Comparison of ENCODE assay signal across 8 cellular contexts in genomic region chr19:16111909-16112752, GRCh38. TPM values are rescaled to one million over a fixed set of nuclear protein-coding genes. Genes with fewer than 3 reads are reported as not detected.
DNase-seq lines count a peak whose midpoint lies in the region; ATAC-seq, FAIRE-seq and TF ChIP-seq lines count a peak whose summit lies in the region.

No MANE protein-coding gene starts in this region.

- H3K9me3 ChIP-seq in RWPE2 (ENCODE audit: severe bottlenecking) (no peaks in the 10 kb centered on the region), fibroblast of lung (ENCODE audit: control insufficient read depth, insufficient read depth, low read depth, low read length) (no peaks in the 10 kb centered on the region), psoas muscle (no peaks in the 10 kb centered on the region)

- H3K27ac ChIP-seq in RWPE2 (ENCODE audit: poor library complexity, severe bottlenecking) = peak overlapping the region; percentile 67
- H3K27ac ChIP-seq in fibroblast of lung (ENCODE audit: insufficient read depth, low read length) = peak overlapping the region; percentile 91
- peak overlapping the region; percentile 83 for H3K27ac ChIP-seq in psoas muscle

- H3K4me3 ChIP-seq in RWPE2 (ENCODE audit: severe bottlenecking) = peak overlapping the region; percentile 96
- H3K4me3 ChIP-seq in fibroblast of lung (replicated peaks in 1 of 4; ENCODE audit: control extremely low read depth in 1 of 4, insufficient read depth in 1 of 4, low read depth in 3 of 4, low read length in 4 of 4) = peak overlapping the region; percentile 76 to 100 (median 98)
- H3K4me3 ChIP-seq in psoas muscle = peak overlapping the region; percentile 66

- intact Hi-C loops in psoas muscle (cut with DNase I) = loop anchor here in 1 of 2 donors (2.0 to 5.0 kb wide), 3 partner anchors 70 to 85 kb away; partner anchors contain the start of gene AP1M1

- 3 to 5% (median 3%) methylated on average over 33 to 37 of the region's 37 CpGs for WGBS in psoas muscle, 3 donors

- H3K27me3 ChIP-seq in RWPE2 (ENCODE audit: insufficient read depth, poor library complexity, severe bottlenecking) = no peaks in the 10 kb centered on the region
- H3K27me3 ChIP-seq in fibroblast of lung (ENCODE audit: control insufficient read depth, insufficient read depth, low read length) = no peaks in the 10 kb centered on the region
- no peaks in the 10 kb centered on the region for H3K27me3 ChIP-seq in psoas muscle (ENCODE audit: insufficient read depth in 3 of 3, low read length in 2 of 3)

- H3K36me3 ChIP-seq in RWPE2 (ENCODE audit: low read depth) (peaks cover 34% of the 10 kb centered on the region), fibroblast of lung (ENCODE audit: control insufficient read depth, insufficient read depth, low read length) (peaks cover 4% of the 10 kb centered on the region), psoas muscle (ENCODE audit: insufficient read depth in 1 of 2, low read depth in 1 of 2) (no peaks in the 10 kb centered on the region)

- ATAC-seq in RWPE2 (ENCODE audit: low read depth) = no peak
- ATAC-seq in psoas muscle = peak in 1 of 4 donors; percentile 6
- no peak for ATAC-seq in HG02885 (IDR thresholded peaks at IDR 0.05; ENCODE audit: poor library complexity, unreplicated experiment)
- no peak for ATAC-seq in GM19395 (IDR thresholded peaks at IDR 0.05; ENCODE audit: unreplicated experiment)

- H3K79me2 ChIP-seq in fibroblast of lung (ENCODE audit: control insufficient read depth, insufficient read depth, low read length) = peaks cover 34% of the 10 kb centered on the region

- TF ChIP-seq POLR2A in GM12892 (IDR thresholded peaks at IDR 0.05; ENCODE audit: low read depth, low read length) = peak; percentile 81

- FAIRE-seq in GM12892 (lab: Jason Lieb, UNC) = no peak

- peak overlapping the region; percentile 85 for H3K4me2 ChIP-seq in fibroblast of lung (ENCODE audit: extremely low read depth, insufficient read depth, low read length)

- peak overlapping the region; percentile 94 for H3K9ac ChIP-seq in fibroblast of lung (ENCODE audit: insufficient read depth, low read length)

- DNase-seq in GM12892 (ENCODE audit: insufficient read length) (no peak), RWPE2 (ENCODE audit: low spot score) (no peak), fibroblast of lung (ENCODE audit: low read depth in 2 of 2) (no peak), psoas muscle (peak in 1 of 2 donors; percentile 20), activated gamma-delta T cell treated with Interleukin-2 at 50 U/mL for 16 hours (no peak)
- DNase-seq in NK-92 treated with Interleukin-12 subunit alpha and Interleukin-12 subunit beta, amount 100 ng/mL, for 24 hours (lab: John Stamatoyannopoulos, UW) = no peak

- TF ChIP-seq CTCF in RWPE2 (IDR thresholded peaks at IDR 0.05; ENCODE audit: poor library complexity, severe bottlenecking) = no peak
- no peak for TF ChIP-seq CTCF in fibroblast of lung (conservative IDR thresholded peaks at IDR 0.05 in 1 of 2, IDR thresholded peaks at IDR 0.05 in 1 of 2; ENCODE audit: low read depth in 1 of 2, low read length in 2 of 2)
- no peak for TF ChIP-seq CTCF in psoas muscle (IDR thresholded peaks at IDR 0.05)

- peak overlapping the region; percentile 98 for H2AFZ ChIP-seq in fibroblast of lung (ENCODE audit: low read length)

- no peaks in the 10 kb centered on the region for H4K20me1 ChIP-seq in fibroblast of lung (ENCODE audit: control insufficient read depth, extremely low read depth, insufficient read depth, low read length)

- H3K4me1 ChIP-seq in RWPE2 (ENCODE audit: insufficient read depth, poor library complexity, severe bottlenecking) = peaks cover 5% of the 10 kb centered on the region
- H3K4me1 ChIP-seq in fibroblast of lung (ENCODE audit: control insufficient read depth, extremely low read depth, insufficient read depth, low read length) = peaks cover 9% of the 10 kb centered on the region
- H3K4me1 ChIP-seq in psoas muscle = peaks cover 12% of the 10 kb centered on the region

RNA-seq across cellular contexts. Expression of gene RAB8A, which starts 0.4 kb away (rescaled TPM):
- polyA plus RNA-seq in GM12892 (2012; ENCODE audit: missing spikeins) = 158 TPM
- 47.5 and 77.6 TPM in 2 replicates for total RNA-seq in fibroblast of lung
- polyA plus RNA-seq in fibroblast of lung = 104 and 128 TPM in 2 replicates
- polyA plus RNA-seq in fibroblast of lung (2012) = 101 and 103 TPM in 2 replicates
- 47.6 and 76.1 TPM in 2 replicates for polyA minus RNA-seq in fibroblast of lung (ENCODE audit: low replicate concordance)
- total RNA-seq in psoas muscle = 10 to 100 TPM in 1 of 4 donors, 1 to 10 TPM in 3; 8.0 to 12.4 (median 8.9) TPM
- 10 to 100 TPM in 1 of 3 donors, 1 to 10 TPM in 2; 7.1 to 13.0 (median 7.4) TPM for polyA plus RNA-seq in psoas muscle

RNA-seq across cellular contexts. Expression of gene HSH2D, which starts 31.4 kb away (rescaled TPM):
- polyA plus RNA-seq in GM12892 (2012; ENCODE audit: missing spikeins) = 89.1 TPM
- not detected in 2 replicates for total RNA-seq in fibroblast of lung
- not detected in 2 replicates for polyA plus RNA-seq in fibroblast of lung
- not detected in 2 replicates for polyA plus RNA-seq in fibroblast of lung (2012)
- not detected in 2 replicates for polyA minus RNA-seq in fibroblast of lung (ENCODE audit: low replicate concordance)
- total RNA-seq in psoas muscle = under 1 TPM in 3 of 4 donors, not detected in 1; 0.12 to 0.30 (median 0.17) TPM
- polyA plus RNA-seq in psoas muscle = under 1 TPM in 2 of 3 donors, not detected in 1; 0.10 to 0.12 TPM

RNA-seq across cellular contexts. Expression of gene TPM4, which starts 35.8 kb away (rescaled TPM):
- 494 TPM for polyA plus RNA-seq in GM12892 (2012; ENCODE audit: missing spikeins)
- 720 and 822 TPM in 2 replicates for total RNA-seq in fibroblast of lung
- polyA plus RNA-seq in fibroblast of lung = 1,637 and 2,577 TPM in 2 replicates
- 1,306 and 1,822 TPM in 2 replicates for polyA plus RNA-seq in fibroblast of lung (2012)
- polyA minus RNA-seq in fibroblast of lung (ENCODE audit: low replicate concordance) = 192 and 286 TPM in 2 replicates
- 10 to 100 TPM; 30.5 to 57.3 (median 42.5) TPM for total RNA-seq in psoas muscle
- polyA plus RNA-seq in psoas muscle = 10 to 100 TPM; 24.3 to 43.2 (median 40.8) TPM

Comparison
In these comparisons a context has a peak if more than half of its experiments do, and no peak if none do; other contexts are left out.
1. RNA of gene TPM4, which starts 35.8 kb away (total RNA-seq): 720 to 822 TPM in fibroblast of lung; 30.5 to 57.3 TPM in psoas muscle; every median in the first group is over 10 times any median in the second.
2. Peak in every context shown above with its lines, with median percentiles within 50 percentile points of each other: H3K27ac ChIP-seq and H3K4me3 ChIP-seq.